In the genomic region with DNA sequence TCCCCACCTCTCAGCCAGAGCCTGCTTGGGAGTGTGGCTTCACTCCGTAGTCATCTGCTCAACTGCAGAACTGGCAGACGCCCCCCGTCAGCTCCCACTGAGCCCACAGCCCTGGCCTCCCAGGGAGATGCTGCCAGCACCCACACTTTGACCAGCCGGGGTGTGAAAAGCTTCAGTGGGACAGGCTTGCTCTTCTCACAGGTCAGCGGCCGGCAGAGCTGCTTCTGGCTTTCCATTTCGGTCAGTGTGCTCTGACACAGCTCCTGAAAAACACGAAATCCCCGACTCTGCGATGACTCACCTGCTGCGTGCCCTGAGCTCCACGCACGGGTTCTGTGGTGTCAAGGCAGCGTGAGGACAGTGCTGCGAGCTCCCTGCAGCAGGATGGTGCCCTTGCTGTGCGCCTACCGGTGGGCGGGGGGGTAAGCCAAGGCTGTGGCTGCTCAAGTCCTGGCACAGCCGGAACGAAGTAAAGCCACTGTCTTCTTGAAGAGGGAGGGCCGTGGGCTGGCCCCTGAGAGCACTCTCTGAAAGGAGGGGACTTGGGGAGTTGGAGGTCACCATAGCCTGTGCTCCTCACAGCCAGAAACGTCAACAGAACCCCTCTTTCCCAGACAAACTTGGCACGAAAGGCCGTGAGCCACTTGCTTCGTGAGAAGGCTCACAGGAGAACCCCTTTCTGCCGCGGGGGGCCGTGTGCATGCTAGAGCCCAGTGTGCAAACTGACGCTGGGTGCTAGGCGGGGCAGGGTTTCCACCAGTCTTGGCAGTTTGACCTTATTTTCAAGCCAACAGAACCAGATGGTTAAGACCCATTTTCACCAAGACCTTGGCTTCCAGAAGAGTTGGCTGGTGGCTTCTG, we compare ENCODE assay signal across 13 cellular contexts. TPM values are rescaled to one million over a fixed set of nuclear protein-coding genes. Genes with fewer than 3 reads are reported as not detected.
DNase-seq lines count a peak whose midpoint lies in the region; ATAC-seq and TF ChIP-seq lines count a peak whose summit lies in the region.
"Had no signal": no experiment of that assay in that cellular context is flagged by ENCODE, and none has a peak within 500 bp of the region (broad histone marks: within the 10 kb centered on the region; RNA-seq: fewer than 3 reads in every experiment).

No MANE protein-coding gene starts in this region.

- H3K36me3 ChIP-seq in right atrium auricular region, result peaks cover 68% of the 10 kb centered on the region

- H3K36me3 Mint-ChIP-seq in activated CD4-positive, alpha-beta T cell treated with anti-CD3 and anti-CD28 coated beads, Interleukin-2, amount 10 ng/mL, durations not matched to agents 24 days and 14 days (ENCODE audit: low read depth), result peaks cover 76% of the 10 kb centered on the region
- peaks cover 83% of the 10 kb centered on the region for H3K36me3 Mint-ChIP-seq in stimulated activated naive CD8-positive, alpha-beta T cell treated with anti-CD3 and anti-CD28 coated beads, Interleukin-15, Interleukin-2, amounts not matched to agents 100 ng/mL and 50 ng/mL, for 24 hours (ENCODE audit: low read depth)

- intact Hi-C loops in activated CD4-positive, alpha-beta T cell treated with anti-CD3 and anti-CD28 coated beads, Interleukin-2, amount 10 ng/mL, durations not matched to agents 24 days and 14 days (cut with micrococcal nuclease), result loop anchor here (5.0 kb wide), 2 partner anchors 127 to 402 kb away; partner anchors contain the start of gene FAM193A

- no peaks in the 10 kb centered on the region for H3K9me3 ChIP-seq in right atrium auricular region
- H3K9me3 ChIP-seq: upper lobe of left lung had no signal

- H3K4me3 ChIP-seq in right atrium auricular region, result no peak overlapping the region
- H3K4me3 ChIP-seq: upper lobe of left lung had no signal

- no peak for DNase-seq in activated CD4-positive, alpha-beta T cell treated with anti-CD3 and anti-CD28 coated beads, Interleukin-2, amount 10 ng/mL, durations not matched to agents 24 days and 14 days
- no peak for DNase-seq in activated CD4-positive, alpha-beta T cell treated with anti-CD3 and anti-CD28 coated beads for 4 hours
- DNase-seq in activated CD8-positive, alpha-beta memory T cell treated with anti-CD3 and anti-CD28 coated beads, Interleukin-2, amount 50 U/mL, for 48 hours, result peak; percentile 59
- DNase-seq in right atrium auricular region (ENCODE audit: low spot score) (peak; percentile 50), NCI-H1417 (lab: John Stamatoyannopoulos, UW) (no peak), SW480 (ENCODE audit: low spot score) (no peak)
- DNase-seq: DMS53, KBM-7, NCI-H187 had no signal

- peak overlapping the region; percentile 29 for H3K4me3 Mint-ChIP-seq in activated CD4-positive, alpha-beta T cell treated with anti-CD3 and anti-CD28 coated beads, Interleukin-2, amount 10 ng/mL, durations not matched to agents 24 days and 14 days
- peak overlapping the region; percentile 43 for H3K4me3 Mint-ChIP-seq in stimulated activated naive CD8-positive, alpha-beta T cell treated with anti-CD3 and anti-CD28 coated beads, Interleukin-15, Interleukin-2, amounts not matched to agents 100 ng/mL and 50 ng/mL, for 24 hours
- H3K4me3 Mint-ChIP-seq: T-cell had no signal

- no peaks in the 10 kb centered on the region for H3K27me3 Mint-ChIP-seq in activated CD4-positive, alpha-beta T cell treated with anti-CD3 and anti-CD28 coated beads, Interleukin-2, amount 10 ng/mL, durations not matched to agents 24 days and 14 days
- H3K27me3 Mint-ChIP-seq in stimulated activated naive CD8-positive, alpha-beta T cell treated with anti-CD3 and anti-CD28 coated beads, Interleukin-15, Interleukin-2, amounts not matched to agents 100 ng/mL and 50 ng/mL, for 24 hours, result no peaks in the 10 kb centered on the region
- H3K27me3 Mint-ChIP-seq: T-cell had no signal

- H3K4me1 Mint-ChIP-seq in activated CD4-positive, alpha-beta T cell treated with anti-CD3 and anti-CD28 coated beads, Interleukin-2, amount 10 ng/mL, durations not matched to agents 24 days and 14 days, result peaks cover 40% of the 10 kb centered on the region
- H3K4me1 Mint-ChIP-seq in stimulated activated naive CD8-positive, alpha-beta T cell treated with anti-CD3 and anti-CD28 coated beads, Interleukin-15, Interleukin-2, amounts not matched to agents 100 ng/mL and 50 ng/mL, for 24 hours (ENCODE audit: low read depth), result peaks cover 73% of the 10 kb centered on the region

- H3K27me3 ChIP-seq in right atrium auricular region, result no peaks in the 10 kb centered on the region
- H3K27me3 ChIP-seq: upper lobe of left lung had no signal

- H3K27ac ChIP-seq in right atrium auricular region, result no peak overlapping the region

- H3K27ac Mint-ChIP-seq in activated CD4-positive, alpha-beta T cell treated with anti-CD3 and anti-CD28 coated beads, Interleukin-2, amount 10 ng/mL, durations not matched to agents 24 days and 14 days, result peak overlapping the region; percentile 79
- peak overlapping the region; percentile 91 for H3K27ac Mint-ChIP-seq in stimulated activated naive CD8-positive, alpha-beta T cell treated with anti-CD3 and anti-CD28 coated beads, Interleukin-15, Interleukin-2, amounts not matched to agents 100 ng/mL and 50 ng/mL, for 24 hours

- H3K9me3 Mint-ChIP-seq in activated CD4-positive, alpha-beta T cell treated with anti-CD3 and anti-CD28 coated beads, Interleukin-2, amount 10 ng/mL, durations not matched to agents 24 days and 14 days, result no peaks in the 10 kb centered on the region
- no peaks in the 10 kb centered on the region for H3K9me3 Mint-ChIP-seq in stimulated activated naive CD8-positive, alpha-beta T cell treated with anti-CD3 and anti-CD28 coated beads, Interleukin-15, Interleukin-2, amounts not matched to agents 100 ng/mL and 50 ng/mL, for 24 hours
- H3K9me3 Mint-ChIP-seq: T-cell had no signal

- no peak for TF ChIP-seq CTCF in right atrium auricular region (IDR thresholded peaks at IDR 0.05)

- no peak for ATAC-seq in HG03025 (IDR thresholded peaks at IDR 0.05; ENCODE audit: low FRiP score, unreplicated experiment)
- ATAC-seq: T-cell had no signal

- H3K4me1 ChIP-seq in right atrium auricular region, result peaks cover 3 to 20% of the 10 kb centered on the region in 2 donors

RNA-seq across cellular contexts. Expression of gene NOP14, which starts 23.6 kb away (rescaled TPM):
- 132 and 141 TPM in 2 replicates for total RNA-seq in activated CD4-positive, alpha-beta T cell treated with anti-CD3 and anti-CD28 coated beads, Interleukin-2, amount 10 ng/mL, durations not matched to agents 24 days and 14 days
- 10 to 100 TPM; 12.2 to 14.2 TPM for total RNA-seq in right atrium auricular region

RNA-seq across cellular contexts. Expression of gene GRK4, which starts 23.8 kb away (rescaled TPM):
- total RNA-seq in activated CD4-positive, alpha-beta T cell treated with anti-CD3 and anti-CD28 coated beads, Interleukin-2, amount 10 ng/mL, durations not matched to agents 24 days and 14 days, result 4.6 and 5.3 TPM in 2 replicates
- total RNA-seq in right atrium auricular region, result 1 to 10 TPM; 7.0 to 8.2 TPM

Comparison
In these comparisons a context has a peak if more than half of its experiments do, and no peak if none do; other contexts are left out.
1. DNase-seq: peak in activated CD8-positive, alpha-beta memory T cell treated with anti-CD3 and anti-CD28 coated beads, Interleukin-2, amount 50 U/mL, for 48 hours (single experiment) and right atrium auricular region (single experiment); none in activated CD4-positive, alpha-beta T cell treated with anti-CD3 and anti-CD28 coated beads, Interleukin-2, amount 10 ng/mL, durations not matched to agents 24 days and 14 days (single experiment), activated CD4-positive, alpha-beta T cell treated with anti-CD3 and anti-CD28 coated beads for 4 hours (0 of 2), NCI-H1417 (0 of 3) and SW480 (single experiment).